10 cellular contexts compared by ENCODE assay signal in the genomic region with DNA sequence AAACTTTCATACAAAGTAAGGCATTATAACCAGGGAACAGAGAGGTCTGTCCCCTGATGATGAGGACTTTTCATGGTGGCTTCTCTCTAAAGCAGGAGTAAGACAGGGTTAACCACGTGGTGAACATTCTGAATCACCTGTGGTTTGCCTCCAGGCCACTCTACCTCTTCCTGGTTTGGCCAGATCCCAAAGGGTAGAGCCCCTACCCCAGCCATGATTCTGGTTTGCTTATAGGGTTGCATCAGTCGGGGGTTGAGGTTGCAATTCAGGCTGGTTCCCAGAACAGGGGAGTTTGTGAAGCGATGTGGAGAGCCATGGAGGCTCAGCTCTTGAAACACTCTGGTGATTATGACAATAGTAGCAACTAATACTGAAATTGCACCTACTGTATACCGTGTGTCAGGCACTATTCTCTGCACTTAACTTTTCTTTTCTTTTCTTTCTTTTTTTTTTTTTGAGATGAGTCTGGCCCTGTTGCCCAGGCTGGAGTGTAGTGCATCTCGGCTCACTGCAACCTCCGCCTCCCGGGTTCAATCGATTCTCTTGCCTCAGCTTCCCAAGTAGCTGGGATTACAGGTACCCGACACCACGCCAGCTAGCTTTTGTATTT. TPM values are rescaled to one million over a fixed set of nuclear protein-coding genes. Genes with fewer than 3 reads are reported as not detected.
DNase-seq lines count a peak whose midpoint lies in the region; ATAC-seq and TF ChIP-seq lines count a peak whose summit lies in the region.
"Had no signal": no experiment of that assay in that cellular context is flagged by ENCODE, and none has a peak within 500 bp of the region (broad histone marks: within the 10 kb centered on the region; RNA-seq: fewer than 3 reads in every experiment).

No MANE protein-coding gene starts in this region.

- H3K9me3 Mint-ChIP-seq in activated T-helper 1 cell treated with anti-CD3 and anti-CD28 coated beads, Interleukin-12 subunit alpha, Interleukin-12 subunit beta, Interleukin-2, Interleukin-4 antibody, amounts not matched to agents 30 ng/mL and 10 ng/mL and 1 ng/mL, durations not matched to agents 14 hours and 24 hours and 36 hours = no peaks in the 10 kb centered on the region
- peaks cover 9% of the 10 kb centered on the region for H3K9me3 Mint-ChIP-seq in type B pancreatic cell

- TF ChIP-seq CTCF in type B pancreatic cell (conservative IDR thresholded peaks at IDR 0.05) = no peak

- peak; percentile 42 for ATAC-seq in HG03460 (IDR thresholded peaks at IDR 0.05; ENCODE audit: unreplicated experiment)

- intact Hi-C loops in activated T-helper 1 cell treated with anti-CD3 and anti-CD28 coated beads, Interleukin-12 subunit alpha, Interleukin-12 subunit beta, Interleukin-2, Interleukin-4 antibody, amounts not matched to agents 30 ng/mL and 10 ng/mL and 1 ng/mL, durations not matched to agents 14 hours and 24 hours and 36 hours (cut with micrococcal nuclease) = loop anchor here (2.0 kb wide), 1 partner anchor 54 kb away; the partner anchor contains the start of gene PNRC2

- peaks cover 33% of the 10 kb centered on the region for H3K4me1 Mint-ChIP-seq in activated T-helper 1 cell treated with anti-CD3 and anti-CD28 coated beads, Interleukin-12 subunit alpha, Interleukin-12 subunit beta, Interleukin-2, Interleukin-4 antibody, amounts not matched to agents 30 ng/mL and 10 ng/mL and 1 ng/mL, durations not matched to agents 14 hours and 24 hours and 36 hours (ENCODE audit: low read depth)
- peaks cover 6% of the 10 kb centered on the region for H3K4me1 Mint-ChIP-seq in type B pancreatic cell (ENCODE audit: unreplicated experiment)

- H3K36me3 Mint-ChIP-seq in activated T-helper 1 cell treated with anti-CD3 and anti-CD28 coated beads, Interleukin-12 subunit alpha, Interleukin-12 subunit beta, Interleukin-2, Interleukin-4 antibody, amounts not matched to agents 30 ng/mL and 10 ng/mL and 1 ng/mL, durations not matched to agents 14 hours and 24 hours and 36 hours (ENCODE audit: low read depth) = no peaks in the 10 kb centered on the region
- H3K36me3 Mint-ChIP-seq in type B pancreatic cell = no peaks in the 10 kb centered on the region
- H3K36me3 Mint-ChIP-seq: neural progenitor cell had no signal

- no peak overlapping the region for H3K27ac Mint-ChIP-seq in activated T-helper 1 cell treated with anti-CD3 and anti-CD28 coated beads, Interleukin-12 subunit alpha, Interleukin-12 subunit beta, Interleukin-2, Interleukin-4 antibody, amounts not matched to agents 30 ng/mL and 10 ng/mL and 1 ng/mL, durations not matched to agents 14 hours and 24 hours and 36 hours
- H3K27ac Mint-ChIP-seq in type B pancreatic cell = peak overlapping the region; percentile 9
- H3K27ac Mint-ChIP-seq: neural progenitor cell had no signal

- peaks cover 49% of the 10 kb centered on the region for H3K27me3 Mint-ChIP-seq in activated T-helper 1 cell treated with anti-CD3 and anti-CD28 coated beads, Interleukin-12 subunit alpha, Interleukin-12 subunit beta, Interleukin-2, Interleukin-4 antibody, amounts not matched to agents 30 ng/mL and 10 ng/mL and 1 ng/mL, durations not matched to agents 14 hours and 24 hours and 36 hours (ENCODE audit: insufficient read depth)
- peaks cover 71% of the 10 kb centered on the region for H3K27me3 Mint-ChIP-seq in type B pancreatic cell

- H3K4me3 Mint-ChIP-seq in activated T-helper 1 cell treated with anti-CD3 and anti-CD28 coated beads, Interleukin-12 subunit alpha, Interleukin-12 subunit beta, Interleukin-2, Interleukin-4 antibody, amounts not matched to agents 30 ng/mL and 10 ng/mL and 1 ng/mL, durations not matched to agents 14 hours and 24 hours and 36 hours = no peak overlapping the region
- H3K4me3 Mint-ChIP-seq in type B pancreatic cell = peak overlapping the region; percentile 27
- H3K4me3 Mint-ChIP-seq: neural progenitor cell had no signal

- DNase-seq in stimulated activated CD4-positive, alpha-beta T cell treated with anti-CD3 and anti-CD28 coated beads, Interleukin-15, amount 100 ng/mL, for 48 hours (ENCODE audit: low read depth in 2 of 2) = peak; percentile 25 to 34
- no peak for DNase-seq in stimulated activated CD4-positive, alpha-beta T cell treated with anti-CD3 and anti-CD28 coated beads, Interleukin-4, amount 100 ng/mL, for 4 hours
- peak; percentile 17 for DNase-seq in activated T-helper 1 cell treated with anti-CD3 and anti-CD28 coated beads, Interleukin-12 subunit alpha, Interleukin-12 subunit beta, Interleukin-2, Interleukin-4 antibody, amounts not matched to agents 30 ng/mL and 10 ng/mL and 1 ng/mL, durations not matched to agents 14 hours and 24 hours and 36 hours (ENCODE audit: low spot score)
- no peak for DNase-seq in type B pancreatic cell (ENCODE audit: extremely low spot score, unreplicated experiment)
- DNase-seq in occipital lobe (lab: John Stamatoyannopoulos, UW) = no peak
- no peak for DNase-seq in putamen (ENCODE audit: low spot score)
- DNase-seq in SIG-M5 treated with dmso at 0.1 percent for 504 hours (lab: John Stamatoyannopoulos, UW; ENCODE audit: unreplicated experiment) = no peak
- DNase-seq: dorsolateral prefrontal cortex had no signal

RNA-seq across cellular contexts. Expression of gene CNR2, which starts 8.3 kb away (rescaled TPM):
- total RNA-seq in activated T-helper 1 cell treated with anti-CD3 and anti-CD28 coated beads, Interleukin-12 subunit alpha, Interleukin-12 subunit beta, Interleukin-2, Interleukin-4 antibody, amounts not matched to agents 30 ng/mL and 10 ng/mL and 1 ng/mL, durations not matched to agents 14 hours and 24 hours and 36 hours = not detected in 2 replicates
- total RNA-seq in type B pancreatic cell (ENCODE audit: low replicate concordance) (not detected in 2 replicates), occipital lobe (not detected)

RNA-seq across cellular contexts. Expression of gene FUCA1, which starts 36.8 kb away (rescaled TPM):
- total RNA-seq in activated T-helper 1 cell treated with anti-CD3 and anti-CD28 coated beads, Interleukin-12 subunit alpha, Interleukin-12 subunit beta, Interleukin-2, Interleukin-4 antibody, amounts not matched to agents 30 ng/mL and 10 ng/mL and 1 ng/mL, durations not matched to agents 14 hours and 24 hours and 36 hours = 3.5 TPM in 2 replicates
- total RNA-seq in type B pancreatic cell (ENCODE audit: low replicate concordance) (20.6 and 40.8 TPM in 2 replicates), occipital lobe (19.0 TPM)

RNA-seq across cellular contexts. Expression of gene PNRC2, which starts 54.8 kb away (rescaled TPM):
- total RNA-seq in activated T-helper 1 cell treated with anti-CD3 and anti-CD28 coated beads, Interleukin-12 subunit alpha, Interleukin-12 subunit beta, Interleukin-2, Interleukin-4 antibody, amounts not matched to agents 30 ng/mL and 10 ng/mL and 1 ng/mL, durations not matched to agents 14 hours and 24 hours and 36 hours = 112 and 134 TPM in 2 replicates
- total RNA-seq in type B pancreatic cell (ENCODE audit: low replicate concordance) (132 and 146 TPM in 2 replicates), occipital lobe (98.7 TPM)

Comparison
In these comparisons a context has a peak if more than half of its experiments do, and no peak if none do; other contexts are left out.
1. DNase-seq: peak in stimulated activated CD4-positive, alpha-beta T cell treated with anti-CD3 and anti-CD28 coated beads, Interleukin-15, amount 100 ng/mL, for 48 hours (2 of 2) and activated T-helper 1 cell treated with anti-CD3 and anti-CD28 coated beads, Interleukin-12 subunit alpha, Interleukin-12 subunit beta, Interleukin-2, Interleukin-4 antibody, amounts not matched to agents 30 ng/mL and 10 ng/mL and 1 ng/mL, durations not matched to agents 14 hours and 24 hours and 36 hours (single experiment); none in stimulated activated CD4-positive, alpha-beta T cell treated with anti-CD3 and anti-CD28 coated beads, Interleukin-4, amount 100 ng/mL, for 4 hours (0 of 2), type B pancreatic cell (single experiment), occipital lobe (single experiment), putamen (single experiment) and SIG-M5 treated with dmso at 0.1 percent for 504 hours (single experiment).